In the genomic region with DNA sequence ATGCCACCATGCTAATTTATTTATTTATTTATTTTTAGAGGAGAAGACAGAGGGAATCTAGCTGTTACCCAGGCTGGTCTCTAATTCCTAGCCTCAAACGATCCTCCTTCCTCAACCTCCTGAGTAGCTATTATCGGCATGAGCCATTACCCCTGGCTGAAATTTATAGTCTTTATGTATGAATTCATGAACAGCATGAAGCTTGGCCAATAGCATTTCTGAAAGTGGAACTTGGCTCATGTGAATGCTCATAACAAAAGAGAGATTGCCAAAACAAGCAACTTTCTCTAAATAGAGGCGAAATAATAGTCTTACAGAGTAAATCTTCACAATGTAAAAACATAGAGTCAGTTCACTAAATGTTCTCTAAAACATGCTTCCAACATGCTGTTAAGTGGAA, we compare ENCODE assay signal across 26 cellular contexts.
"Had no signal": no experiment of that assay in that cellular context is flagged by ENCODE, and none has a peak within 500 bp of the region (broad histone marks: within the 10 kb centered on the region; RNA-seq: fewer than 3 reads in every experiment).

No MANE protein-coding gene starts in this region.

- H3K4me2 ChIP-seq: neural progenitor cell, smooth muscle cell had no signal

- DNase-seq: islet precursor cell; left ventricle myocardium inferior; mesendoderm; naive B cell; natural killer cell; nephron progenitor cell; ovary; right lobe of liver; stimulated activated CD4-positive, alpha-beta T cell treated with anti-CD3 and anti-CD28 coated beads, Interleukin-1b, Interleukin-23, amount 100 ng/mL, for 48 hours; stimulated activated CD4-positive, alpha-beta T cell treated with anti-CD3 and anti-CD28 coated beads, Interleukin-2, amount 100 ng/mL, for 48 hours; stimulated activated CD4-positive, alpha-beta T cell treated with anti-CD3 and anti-CD28 coated beads, Interleukin-4, amount 100 ng/mL, for 4 hours; stimulated activated CD8-positive, alpha-beta memory T cell treated with anti-CD3 and anti-CD28 coated beads, Interleukin-4, amount 100 ng/mL, for 48 hours; stimulated activated naive CD4-positive, alpha-beta T cell treated with Interleukin-2 at 50 U/mL for 16 hours; stimulated activated naive CD8-positive, alpha-beta T cell treated with anti-CD3 and anti-CD28 coated beads, Interleukin-15, amount 100 ng/mL, for 72 hours; substantia nigra; uterus had no signal

- H3K27me3 ChIP-seq: neural progenitor cell, neutrophil, ovary, right atrium auricular region, right lobe of liver, tibial nerve, uterus had no signal

- H3K4me1 ChIP-seq: neural progenitor cell, uterus had no signal

- ATAC-seq: natural killer cell; right lobe of liver; stimulated activated memory B cell treated with anti-CD40 and anti-IgM and Interleukin-4, amounts not matched to agents 10 μg/mL and 1 μg/mL and 100 μg/mL, for 72 hours; stimulated activated naive CD8-positive, alpha-beta T cell treated with anti-CD3 and anti-CD28 coated beads, Interleukin-15, amount 100 ng/mL, for 72 hours had no signal

- H2AFZ ChIP-seq: neural progenitor cell had no signal

- H3K27ac Mint-ChIP-seq: mesothelial cell of epicardium; naive B cell; natural killer cell; nephron progenitor cell; neural progenitor cell; progenitor cell of endocrine pancreas; stimulated activated memory B cell treated with anti-CD40 and anti-IgM and Interleukin-4, amounts not matched to agents 10 μg/mL and 1 μg/mL and 100 μg/mL, for 72 hours; type B pancreatic cell had no signal

- H3K36me3 ChIP-seq: left ventricle myocardium inferior, neural progenitor cell, neutrophil, ovary, right atrium auricular region, right lobe of liver, tibial nerve, uterus had no signal

- H3K27me3 Mint-ChIP-seq: naive B cell; stimulated activated naive CD8-positive, alpha-beta T cell treated with anti-CD3 and anti-CD28 coated beads, Interleukin-15, amount 100 ng/mL, for 72 hours; type B pancreatic cell had no signal

- H3K4me3 Mint-ChIP-seq: mesothelial cell of epicardium; naive B cell; natural killer cell; nephron progenitor cell; neural progenitor cell; stimulated activated memory B cell treated with anti-CD40 and anti-IgM and Interleukin-4, amounts not matched to agents 10 μg/mL and 1 μg/mL and 100 μg/mL, for 72 hours; stimulated activated naive CD8-positive, alpha-beta T cell treated with anti-CD3 and anti-CD28 coated beads, Interleukin-15, amount 100 ng/mL, for 72 hours; type B pancreatic cell had no signal

- H3K27ac ChIP-seq: left ventricle myocardium inferior, neural progenitor cell, neutrophil, ovary, right atrium auricular region, right lobe of liver, tibial nerve, uterus had no signal

- H3K9ac ChIP-seq: neural progenitor cell had no signal

- H3K4me3 ChIP-seq: left ventricle myocardium inferior, lung, neural progenitor cell, ovary, right atrium auricular region, right lobe of liver, smooth muscle cell, tibial nerve, uterus had no signal

- H3K9me3 Mint-ChIP-seq: mesothelial cell of epicardium; naive B cell; natural killer cell; nephron progenitor cell; neural progenitor cell; stimulated activated memory B cell treated with anti-CD40 and anti-IgM and Interleukin-4, amounts not matched to agents 10 μg/mL and 1 μg/mL and 100 μg/mL, for 72 hours; stimulated activated naive CD8-positive, alpha-beta T cell treated with anti-CD3 and anti-CD28 coated beads, Interleukin-15, amount 100 ng/mL, for 72 hours; type B pancreatic cell had no signal

- H3K9me3 ChIP-seq: left ventricle myocardium inferior, neutrophil, ovary, right atrium auricular region, right lobe of liver, tibial nerve, uterus had no signal

- H3K4me1 Mint-ChIP-seq: mesothelial cell of epicardium; naive B cell; nephron progenitor cell; neural progenitor cell; stimulated activated memory B cell treated with anti-CD40 and anti-IgM and Interleukin-4, amounts not matched to agents 10 μg/mL and 1 μg/mL and 100 μg/mL, for 72 hours; stimulated activated naive CD8-positive, alpha-beta T cell treated with anti-CD3 and anti-CD28 coated beads, Interleukin-15, amount 100 ng/mL, for 72 hours had no signal

- H3K36me3 Mint-ChIP-seq: mesothelial cell of epicardium; naive B cell; natural killer cell; neural progenitor cell; stimulated activated memory B cell treated with anti-CD40 and anti-IgM and Interleukin-4, amounts not matched to agents 10 μg/mL and 1 μg/mL and 100 μg/mL, for 72 hours; type B pancreatic cell had no signal
